1 cellular context compared by ENCODE assay signal in the genomic region with DNA sequence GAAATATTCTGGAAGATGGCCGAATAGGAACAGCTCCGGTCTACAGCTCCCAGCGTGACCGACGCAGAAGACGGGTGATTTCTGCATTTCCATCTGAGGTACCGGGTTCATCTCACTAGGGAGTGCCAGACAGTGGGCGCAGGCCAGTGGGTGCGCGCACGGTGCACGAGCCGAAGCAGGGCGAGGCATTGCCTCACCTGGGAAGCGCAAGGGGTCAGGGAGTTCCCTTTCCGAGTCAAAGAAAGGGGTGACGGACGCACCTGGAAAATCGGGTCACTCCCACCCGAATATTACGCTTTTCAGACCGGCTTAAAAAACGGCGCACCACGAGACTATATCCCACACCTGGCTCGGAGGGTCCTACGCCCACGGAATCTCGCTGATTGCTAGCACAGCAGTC. TPM values are rescaled to one million over a fixed set of nuclear protein-coding genes. Genes with fewer than 3 reads are reported as not detected.
"Had no signal": no experiment of that assay in that cellular context is flagged by ENCODE, and none has a peak within 500 bp of the region (broad histone marks: within the 10 kb centered on the region; RNA-seq: fewer than 3 reads in every experiment).

No MANE protein-coding gene starts in this region.

RNA-seq across cellular contexts. Expression of gene PCDH18, which starts 36.0 kb away (rescaled TPM):
- total RNA-seq: natural killer cell treated with Interleukin-12 subunit alpha and Interleukin-12 subunit beta and Interleukin-15 and Interleukin-18, amount 100 ng/mL, for 72 hours had no signal
